Comparison of ENCODE assay signal across 27 cellular contexts in the genomic region with DNA sequence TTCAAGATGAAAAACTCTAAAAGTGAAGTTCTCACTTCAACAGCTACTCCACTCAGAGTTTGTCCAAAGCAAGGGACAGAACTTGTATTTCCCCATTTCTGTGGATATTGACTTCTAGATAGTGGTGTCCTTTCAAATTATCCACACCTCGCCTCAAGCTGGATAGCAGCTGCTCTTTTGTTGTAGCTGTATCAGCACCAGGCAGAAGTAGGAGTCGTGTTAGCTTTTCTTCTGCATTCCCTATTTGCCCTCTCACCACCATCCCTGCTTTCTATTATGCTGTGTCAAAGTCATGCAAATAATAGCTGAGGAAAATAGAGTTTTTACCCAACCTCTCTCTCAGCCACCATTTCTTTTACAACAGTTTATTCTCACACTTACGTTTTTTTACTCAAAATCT.
"Had no signal": no experiment of that assay in that cellular context is flagged by ENCODE, and none has a peak within 500 bp of the region (broad histone marks: within the 10 kb centered on the region; RNA-seq: fewer than 3 reads in every experiment).

No MANE protein-coding gene starts in this region.

- H3K4me1 Mint-ChIP-seq: immature natural killer cell; memory B cell; stimulated activated effector memory CD8-positive, alpha-beta T cell treated with anti-CD3 and anti-CD28 coated beads, Interleukin-12 subunit alpha, Interleukin-12 subunit beta, amount 100 ng/mL, for 72 hours had no signal

- FAIRE-seq: endometrium, keratinocyte had no signal

- H3K4me2 ChIP-seq: smooth muscle cell had no signal

- H3K27ac Mint-ChIP-seq: immature natural killer cell; memory B cell; natural killer cell treated with Interleukin-12 subunit alpha and Interleukin-12 subunit beta and Interleukin-15 and Interleukin-18, amount 100 ng/mL, for 72 hours; stimulated activated effector memory CD8-positive, alpha-beta T cell treated with anti-CD3 and anti-CD28 coated beads, Interleukin-12 subunit alpha, Interleukin-12 subunit beta, amount 100 ng/mL, for 72 hours; type B pancreatic cell had no signal

- H3K9me3 Mint-ChIP-seq: type B pancreatic cell had no signal

- H3K36me3 ChIP-seq: left ventricle myocardium inferior, lower lobe of right lung, neutrophil, suprapubic skin, thyroid gland had no signal

- ATAC-seq: esophagus mucosa; heart left ventricle; left cardiac atrium; lower lobe of right lung; natural killer cell treated with Interleukin-12 subunit alpha and Interleukin-12 subunit beta and Interleukin-15 and Interleukin-18, amount 100 ng/mL, for 72 hours; right cardiac atrium; stimulated activated effector memory CD8-positive, alpha-beta T cell treated with anti-CD3 and anti-CD28 coated beads, Interleukin-12 subunit alpha, Interleukin-12 subunit beta, amount 100 ng/mL, for 72 hours; stimulated activated naive CD8-positive, alpha-beta T cell treated with anti-CD3 and anti-CD28 coated beads, Interleukin-15, Interleukin-2, amounts not matched to agents 100 U/mL and 50 U/mL, for 24 hours had no signal

- H3K27ac ChIP-seq: dorsolateral prefrontal cortex, heart left ventricle, left ventricle myocardium inferior, lower lobe of right lung, neutrophil, suprapubic skin, thyroid gland, uterus had no signal

- H3K27me3 Mint-ChIP-seq: memory B cell; natural killer cell treated with Interleukin-12 subunit alpha and Interleukin-12 subunit beta and Interleukin-15 and Interleukin-18, amount 100 ng/mL, for 72 hours had no signal

- H3K4me3 Mint-ChIP-seq: immature natural killer cell; memory B cell; natural killer cell treated with Interleukin-12 subunit alpha and Interleukin-12 subunit beta and Interleukin-15 and Interleukin-18, amount 100 ng/mL, for 72 hours; stimulated activated effector memory CD8-positive, alpha-beta T cell treated with anti-CD3 and anti-CD28 coated beads, Interleukin-12 subunit alpha, Interleukin-12 subunit beta, amount 100 ng/mL, for 72 hours; type B pancreatic cell had no signal

- H3K4me3 ChIP-seq: dorsolateral prefrontal cortex, heart left ventricle, left ventricle myocardium inferior, lower lobe of right lung, smooth muscle cell, suprapubic skin, thyroid gland, uterus had no signal

- H3K36me3 Mint-ChIP-seq: immature natural killer cell; memory B cell; natural killer cell treated with Interleukin-12 subunit alpha and Interleukin-12 subunit beta and Interleukin-15 and Interleukin-18, amount 100 ng/mL, for 72 hours; stimulated activated effector memory CD8-positive, alpha-beta T cell treated with anti-CD3 and anti-CD28 coated beads, Interleukin-12 subunit alpha, Interleukin-12 subunit beta, amount 100 ng/mL, for 72 hours; type B pancreatic cell had no signal

- H3K9me3 ChIP-seq: heart left ventricle, left ventricle myocardium inferior, lower lobe of right lung, neutrophil, suprapubic skin, thyroid gland, uterus had no signal

- H3K27me3 ChIP-seq: dorsolateral prefrontal cortex, heart left ventricle, neutrophil, suprapubic skin, thyroid gland, uterus had no signal

- H3K4me1 ChIP-seq: heart left ventricle, left ventricle myocardium inferior, lower lobe of right lung, suprapubic skin, thyroid gland, uterus had no signal

- DNase-seq: cortex of kidney; dorsolateral prefrontal cortex; effector CD8-positive, alpha-beta T cell; heart left ventricle; hypothalamus; immature natural killer cell; left cardiac atrium; left ventricle myocardium inferior; lower lobe of right lung; midbrain; posterior cingulate gyrus; right cardiac atrium; stimulated activated CD4-positive, alpha-beta T cell treated with anti-CD3 and anti-CD28 coated beads, Interleukin-4, amount 100 ng/mL, for 1 hour; stimulated activated CD8-positive, alpha-beta memory T cell treated with anti-CD3 and anti-CD28 coated beads, Interleukin-4, amount 100 ng/mL, for 48 hours; stimulated activated naive CD8-positive, alpha-beta T cell treated with anti-CD3 and anti-CD28 coated beads, Interleukin-15, Interleukin-2, amounts not matched to agents 100 U/mL and 50 U/mL, for 24 hours; thyroid gland; uterus had no signal
